8 cellular contexts compared by ENCODE assay signal in the genomic region with DNA sequence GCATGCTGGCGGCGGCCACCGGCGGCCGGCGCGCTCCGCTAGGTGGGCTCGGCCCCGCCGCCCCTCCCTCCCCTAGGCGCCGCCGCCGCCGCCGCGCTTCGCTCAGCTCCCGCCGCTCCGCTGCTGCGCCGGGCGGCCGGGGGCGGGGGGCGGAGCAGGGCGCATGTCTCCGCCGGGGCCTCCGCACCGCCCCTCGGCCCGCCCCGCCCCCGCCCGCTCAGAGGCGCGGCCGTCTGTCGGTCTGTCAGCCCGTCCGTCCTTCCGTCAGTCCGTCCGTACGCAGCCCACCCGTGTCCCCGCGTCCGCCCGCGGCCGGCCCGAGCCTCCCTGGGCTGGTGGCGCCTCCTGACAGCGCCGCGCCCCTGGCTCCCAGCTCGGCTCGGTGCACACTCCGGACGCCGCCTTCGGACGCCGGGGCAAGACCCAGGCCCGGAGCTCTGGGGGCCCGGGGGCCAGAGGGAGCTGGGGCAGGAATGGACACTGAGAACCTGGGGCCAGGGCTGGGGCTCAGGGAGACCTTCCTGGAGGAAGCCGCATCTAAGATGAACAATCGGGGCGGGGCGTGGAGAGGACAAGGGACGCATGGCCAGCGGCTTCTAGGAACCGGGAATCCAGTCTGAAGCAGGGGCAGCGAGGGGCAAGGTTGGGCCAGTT. TPM values are rescaled to one million over a fixed set of nuclear protein-coding genes. Genes with fewer than 3 reads are reported as not detected.
DNase-seq lines count a peak whose midpoint lies in the region; ATAC-seq, FAIRE-seq and TF ChIP-seq lines count a peak whose summit lies in the region.

A gene (minus strand): TSS at position 138 of the 654 bp plus-strand sequence. CDS start 6,193 bp downstream, outside the sequence.

- H3K27ac ChIP-seq in A549 (peak within 1 kb of the TSS; percentile 56 to 82; a peak in 5 of 6 replicates), PC-9 (no peak within 1 kb of the TSS), sigmoid colon (peak within 1 kb of the TSS; percentile 71 to 76 (median 73))

- peaks cover 3% of the 10 kb centered on the region for H3K4me1 Mint-ChIP-seq in activated naive CD4-positive, alpha-beta T cell treated with anti-CD3 and anti-CD28 coated beads for 36 hours (ENCODE audit: low read depth)

- no peaks in the 10 kb centered on the region for H3K36me3 ChIP-seq in PC-9 (ENCODE audit: low read depth)
- no peaks in the 10 kb centered on the region for H3K36me3 ChIP-seq in sigmoid colon

- intact Hi-C loops in PC-9 (cut with micrococcal nuclease; ENCODE audit: unreplicated experiment) (loop anchor here (5.0 kb wide), 3 partner anchors 41 to 141 kb away; no protein-coding TSS in a partner anchor), left cardiac atrium (cut with DNase I) (no loop called here), sigmoid colon (cut with DNase I) (no loop called here)
- intact Hi-C loops in activated naive CD4-positive, alpha-beta T cell treated with anti-CD3 and anti-CD28 coated beads for 36 hours (cut with micrococcal nuclease) = no loop called here

- H3K4me3 ChIP-seq in A549 = peak within 1 kb of the TSS; percentile 57
- H3K4me3 ChIP-seq in PC-9 = peak within 1 kb of the TSS; percentile 54; the same call in 1 of the 2 replicates
- peak within 1 kb of the TSS; percentile 57 to 62 (median 60) for H3K4me3 ChIP-seq in sigmoid colon

- H3K27me3 Mint-ChIP-seq in activated naive CD4-positive, alpha-beta T cell treated with anti-CD3 and anti-CD28 coated beads for 36 hours (ENCODE audit: low read depth) = peaks cover 11% of the 10 kb centered on the region

- H3K9me3 Mint-ChIP-seq in activated naive CD4-positive, alpha-beta T cell treated with anti-CD3 and anti-CD28 coated beads for 36 hours = no peaks in the 10 kb centered on the region

- H3K9me2 ChIP-seq in PC-9 (ENCODE audit: insufficient read depth) = no peaks in the 10 kb centered on the region

- no peak within 1 kb of the TSS for H2AFZ ChIP-seq in PC-9

- no peaks in the 10 kb centered on the region for H3K27me3 ChIP-seq in PC-9 (ENCODE audit: insufficient read depth, low read depth)
- peaks cover 0 to 28% (median 5%) of the 10 kb centered on the region in 3 donors for H3K27me3 ChIP-seq in sigmoid colon

- no peaks in the 10 kb centered on the region for H3K36me3 Mint-ChIP-seq in activated naive CD4-positive, alpha-beta T cell treated with anti-CD3 and anti-CD28 coated beads for 36 hours (ENCODE audit: low read depth)

- TF ChIP-seq POLR2A in A549 (IDR thresholded peaks at IDR 0.05; ENCODE audit: low read length) = no peak
- no peak for TF ChIP-seq POLR2A in sigmoid colon (IDR thresholded peaks at IDR 0.05)

- no TSS peak for BruUV-seq in PC-9 (replicated peaks; lab: Mats Ljungman, UMichigan)

- TF ChIP-seq EP300 in A549 (IDR thresholded peaks at IDR 0.05) (no peak), sigmoid colon (IDR thresholded peaks at IDR 0.05) (no peak)

- POLR2A ChIA-PET in A549 (lab: Yijun Ruan, JAX) (no interaction called here), PC-9 (lab: Charles Lee; ENCODE audit: unreplicated experiment) (interaction anchor here (0.6 kb wide), 1 partner anchor 259 kb away, joined by 3 read pairs; no protein-coding TSS in a partner anchor)

- H3K4me2 ChIP-seq in A549 (peak within 1 kb of the TSS; percentile 97), PC-9 (peak within 1 kb of the TSS; percentile 79)

- 53% methylated on average over 4 of the region's 78 CpGs for WGBS in A549 (ENCODE audit: missing lambda C conversion rate)
- WGBS in sigmoid colon, 2 donors = 1 to 2% methylated on average over 78 of the region's 78 CpGs

- 0 out of 2 replicates have a peak, but pooled peaks cover 5% of the 10 kb centered on the region for H3F3A ChIP-seq in PC-9 (ENCODE audit: insufficient read depth, low read depth)

- H4K20me1 ChIP-seq in PC-9 (ENCODE audit: insufficient read depth) = no peaks in the 10 kb centered on the region

- no peaks in the 10 kb centered on the region for H3K79me2 ChIP-seq in PC-9 (ENCODE audit: low read depth)

- TF ChIP-seq RAD21 in A549 (conservative IDR thresholded peaks at IDR 0.05 in 1 of 2, IDR thresholded peaks at IDR 0.05 in 1 of 2) = no peak

- FAIRE-seq in A549 (lab: Jason Lieb, UNC) = no peak

- peak within 1 kb of the TSS; percentile 54 for H3K4me3 Mint-ChIP-seq in activated naive CD4-positive, alpha-beta T cell treated with anti-CD3 and anti-CD28 coated beads for 36 hours

- ATAC-seq in A549 (peak; percentile 54; a peak in 5 of 6 replicates), GM19328 (IDR thresholded peaks at IDR 0.05; ENCODE audit: unreplicated experiment) (peak; percentile 46), left cardiac atrium (peak; percentile 59 to 64), HG02840 (IDR thresholded peaks at IDR 0.05; ENCODE audit: low FRiP score, unreplicated experiment) (no peak)

- DNase-seq in A549 (ENCODE audit: low read depth in 1 of 2, low spot score in 1 of 2) = no peak
- DNase-seq in PC-9 = peak in 1 of 2 experiments; percentile 32
- DNase-seq in activated naive CD4-positive, alpha-beta T cell treated with anti-CD3 and anti-CD28 coated beads for 36 hours = peak; percentile 37
- peak; percentile 60 for DNase-seq in left cardiac atrium
- peak; percentile 79 for DNase-seq in sigmoid colon
- DNase-seq in KG1 (lab: John Stamatoyannopoulos, UW) = no peak

- TF ChIP-seq CTCF in A549 (IDR thresholded peaks at IDR 0.05) (no peak), PC-9 (conservative IDR thresholded peaks at IDR 0.05) (no peak), sigmoid colon (IDR thresholded peaks at IDR 0.05) (no peak)

- H3K27ac Mint-ChIP-seq in activated naive CD4-positive, alpha-beta T cell treated with anti-CD3 and anti-CD28 coated beads for 36 hours = no peak within 1 kb of the TSS

- H3K4me1 ChIP-seq in A549 (peaks cover 3% of the 10 kb centered on the region; the same call in 1 of the 3 replicates), PC-9 (replicated peaks; ENCODE audit: insufficient read depth) (no peaks in the 10 kb centered on the region), sigmoid colon (peaks cover 0 to 27% (median 23%) of the 10 kb centered on the region in 4 donors)

- CTCF ChIA-PET in A549 (lab: Yijun Ruan, JAX) (interaction anchor here (0.7 to 8.4 kb wide), 2 partner anchors 14 to 81 kb away, joined by 3 to 64 read pairs; no protein-coding TSS in a partner anchor), PC-9 (lab: Charles Lee) (no interaction called here)
- CTCF ChIA-PET in activated naive CD4-positive, alpha-beta T cell treated with anti-CD3 and anti-CD28 coated beads for 36 hours (lab: Charles Lee) = no interaction called here

- H3K9me3 ChIP-seq in A549 (no peaks in the 10 kb centered on the region), PC-9 (ENCODE audit: insufficient read depth, low read depth) (no peaks in the 10 kb centered on the region), sigmoid colon (no peaks in the 10 kb centered on the region)

TF ChIP-seq in A549, 52 proteins besides CTCF, POLR2A, EP300 and RAD21 (continues in another document):
- TF ChIP-seq POLR2AphosphoS2 (conservative IDR thresholded peaks at IDR 0.05; ENCODE audit: low read length) (no peak), HOXB13 (CRISPR knock-in tag; IDR thresholded peaks at IDR 0.05; ENCODE audit: low read depth) (no peak), PHF8 (IDR thresholded peaks at IDR 0.05; ENCODE audit: borderline replicate concordance, low read depth) (no peak), KDM5A (IDR thresholded peaks at IDR 0.05) (no peak)
- TF ChIP-seq, protein P1, sequence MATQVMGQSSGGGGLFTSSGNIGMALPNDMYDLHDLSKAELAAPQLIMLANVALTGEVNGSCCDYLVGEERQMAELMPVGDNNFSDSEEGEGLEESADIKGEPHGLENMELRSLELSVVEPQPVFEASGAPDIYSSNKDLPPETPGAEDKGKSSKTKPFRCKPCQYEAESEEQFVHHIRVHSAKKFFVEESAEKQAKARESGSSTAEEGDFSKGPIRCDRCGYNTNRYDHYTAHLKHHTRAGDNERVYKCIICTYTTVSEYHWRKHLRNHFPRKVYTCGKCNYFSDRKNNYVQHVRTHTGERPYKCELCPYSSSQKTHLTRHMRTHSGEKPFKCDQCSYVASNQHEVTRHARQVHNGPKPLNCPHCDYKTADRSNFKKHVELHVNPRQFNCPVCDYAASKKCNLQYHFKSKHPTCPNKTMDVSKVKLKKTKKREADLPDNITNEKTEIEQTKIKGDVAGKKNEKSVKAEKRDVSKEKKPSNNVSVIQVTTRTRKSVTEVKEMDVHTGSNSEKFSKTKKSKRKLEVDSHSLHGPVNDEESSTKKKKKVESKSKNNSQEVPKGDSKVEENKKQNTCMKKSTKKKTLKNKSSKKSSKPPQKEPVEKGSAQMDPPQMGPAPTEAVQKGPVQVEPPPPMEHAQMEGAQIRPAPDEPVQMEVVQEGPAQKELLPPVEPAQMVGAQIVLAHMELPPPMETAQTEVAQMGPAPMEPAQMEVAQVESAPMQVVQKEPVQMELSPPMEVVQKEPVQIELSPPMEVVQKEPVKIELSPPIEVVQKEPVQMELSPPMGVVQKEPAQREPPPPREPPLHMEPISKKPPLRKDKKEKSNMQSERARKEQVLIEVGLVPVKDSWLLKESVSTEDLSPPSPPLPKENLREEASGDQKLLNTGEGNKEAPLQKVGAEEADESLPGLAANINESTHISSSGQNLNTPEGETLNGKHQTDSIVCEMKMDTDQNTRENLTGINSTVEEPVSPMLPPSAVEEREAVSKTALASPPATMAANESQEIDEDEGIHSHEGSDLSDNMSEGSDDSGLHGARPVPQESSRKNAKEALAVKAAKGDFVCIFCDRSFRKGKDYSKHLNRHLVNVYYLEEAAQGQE (IDR thresholded peaks at IDR 0.05) = no peak
- TF ChIP-seq, protein P2, sequence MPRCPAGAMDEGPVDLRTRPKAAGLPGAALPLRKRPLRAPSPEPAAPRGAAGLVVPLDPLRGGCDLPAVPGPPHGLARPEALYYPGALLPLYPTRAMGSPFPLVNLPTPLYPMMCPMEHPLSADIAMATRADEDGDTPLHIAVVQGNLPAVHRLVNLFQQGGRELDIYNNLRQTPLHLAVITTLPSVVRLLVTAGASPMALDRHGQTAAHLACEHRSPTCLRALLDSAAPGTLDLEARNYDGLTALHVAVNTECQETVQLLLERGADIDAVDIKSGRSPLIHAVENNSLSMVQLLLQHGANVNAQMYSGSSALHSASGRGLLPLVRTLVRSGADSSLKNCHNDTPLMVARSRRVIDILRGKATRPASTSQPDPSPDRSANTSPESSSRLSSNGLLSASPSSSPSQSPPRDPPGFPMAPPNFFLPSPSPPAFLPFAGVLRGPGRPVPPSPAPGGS (IDR thresholded peaks at IDR 0.05) = no peak

RNA-seq across cellular contexts. Expression of the gene that starts here (rescaled TPM):
- polyA plus RNA-seq in A549 (2011; rRNA removed) (0.56 and 0.81 TPM in 2 replicates), A549 (2017; fragmentation: RNase III; extraction: RNeasy Plus Mini Kit Qiagen cat#74134 plus additional on column Dnase treatment) (1.1 to 1.5 TPM (median 1.4 TPM) in 3 replicates), sigmoid colon (10 to 100 TPM; 10.8 to 32.4 (median 22.9) TPM)
- polyA plus RNA-seq in A549 (2012; cell fraction: cytosol; rRNA removed) = 0.87 and 1.3 TPM in 2 replicates
- 2.3 and 3.1 TPM in 2 replicates for polyA plus RNA-seq in A549 (2012; cell fraction: nucleus; rRNA removed)
- polyA minus RNA-seq in A549 (2011; rRNA and poly(A)+ RNA removed) = 0.68 and 0.87 TPM in 2 replicates
- total RNA-seq in PC-9 (2021) (7.9 and 8.0 TPM in 2 replicates), left cardiac atrium (10 to 100 TPM in 1 of 2 donors, 1 to 10 TPM in 1; 9.7 to 10.5 TPM), sigmoid colon (10 to 100 TPM in 1 of 4 donors, 1 to 10 TPM in 3; 3.7 to 11.4 (median 4.7) TPM)
- under 1 TPM; 0.07 TPM for total RNA-seq in activated naive CD4-positive, alpha-beta T cell treated with anti-CD3 and anti-CD28 coated beads for 36 hours

Comparison
In these comparisons a context has a peak if more than half of its experiments do, and no peak if none do; other contexts are left out.
1. Peak in DNase-seq in activated naive CD4-positive, alpha-beta T cell treated with anti-CD3 and anti-CD28 coated beads for 36 hours; RNA of the gene not detected or under 1 TPM.
2. DNase-seq: peak in left cardiac atrium (single experiment) and sigmoid colon (single experiment); none in A549 (0 of 2) and KG1 (single experiment).
3. Peak in every context shown above with its lines, with median percentiles within 50 percentile points of each other: H3K4me3 ChIP-seq.